Comparison of ENCODE assay signal across 1 cellular context in the genomic region with DNA sequence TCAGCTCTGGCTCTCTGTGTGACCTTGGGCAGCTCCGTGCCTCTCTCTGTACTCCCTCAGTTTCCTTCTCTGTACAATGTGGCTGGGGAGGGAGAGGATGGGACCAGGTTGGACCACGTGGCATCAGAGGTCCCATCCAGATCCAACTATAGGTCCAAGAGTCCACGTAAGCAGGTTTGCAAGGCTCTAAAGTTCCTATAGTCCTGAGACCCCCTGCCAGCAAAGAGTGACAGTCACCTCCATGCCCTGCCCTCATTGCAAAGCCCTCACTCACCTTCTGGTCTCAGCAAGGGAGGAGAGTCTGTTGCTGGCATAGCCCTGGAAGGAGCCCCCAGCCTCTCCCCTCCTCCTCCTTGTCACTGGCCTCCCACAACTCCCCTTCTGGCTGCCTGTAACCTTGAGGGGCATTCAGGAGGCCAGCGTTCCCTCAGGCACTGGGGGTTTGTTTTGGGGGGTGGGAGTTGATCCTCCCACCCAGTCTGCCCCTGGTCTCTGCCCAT.
TF ChIP-seq lines count a peak whose summit lies in the region.

No MANE protein-coding gene starts in this region.

TF ChIP-seq in HepG2, 621 proteins besides CTCF, POLR2A, EP300 and RAD21 (continued from another document and continues in another):
- no peak for TF ChIP-seq ESRRA (CRISPR knock-in tag; IDR thresholded peaks at IDR 0.05; ENCODE audit: low read depth)
- TF ChIP-seq, protein P1, sequence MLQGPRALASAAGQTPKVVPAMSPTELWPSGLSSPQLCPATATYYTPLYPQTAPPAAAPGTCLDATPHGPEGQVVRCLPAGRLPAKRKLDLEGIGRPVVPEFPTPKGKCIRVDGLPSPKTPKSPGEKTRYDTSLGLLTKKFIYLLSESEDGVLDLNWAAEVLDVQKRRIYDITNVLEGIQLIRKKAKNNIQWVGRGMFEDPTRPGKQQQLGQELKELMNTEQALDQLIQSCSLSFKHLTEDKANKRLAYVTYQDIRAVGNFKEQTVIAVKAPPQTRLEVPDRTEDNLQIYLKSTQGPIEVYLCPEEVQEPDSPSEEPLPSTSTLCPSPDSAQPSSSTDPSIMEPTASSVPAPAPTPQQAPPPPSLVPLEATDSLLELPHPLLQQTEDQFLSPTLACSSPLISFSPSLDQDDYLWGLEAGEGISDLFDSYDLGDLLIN (CRISPR knock-in tag; IDR thresholded peaks at IDR 0.05; ENCODE audit: borderline replicate concordance), result no peak
- TF ChIP-seq ZNF709 (CRISPR knock-in tag; IDR thresholded peaks at IDR 0.05), result peak; percentile 41; the same call in 1 of the 2 replicates
- TF ChIP-seq DNMT1 (CRISPR knock-in tag; IDR thresholded peaks at IDR 0.05), result no peak
- TF ChIP-seq, protein P2, sequence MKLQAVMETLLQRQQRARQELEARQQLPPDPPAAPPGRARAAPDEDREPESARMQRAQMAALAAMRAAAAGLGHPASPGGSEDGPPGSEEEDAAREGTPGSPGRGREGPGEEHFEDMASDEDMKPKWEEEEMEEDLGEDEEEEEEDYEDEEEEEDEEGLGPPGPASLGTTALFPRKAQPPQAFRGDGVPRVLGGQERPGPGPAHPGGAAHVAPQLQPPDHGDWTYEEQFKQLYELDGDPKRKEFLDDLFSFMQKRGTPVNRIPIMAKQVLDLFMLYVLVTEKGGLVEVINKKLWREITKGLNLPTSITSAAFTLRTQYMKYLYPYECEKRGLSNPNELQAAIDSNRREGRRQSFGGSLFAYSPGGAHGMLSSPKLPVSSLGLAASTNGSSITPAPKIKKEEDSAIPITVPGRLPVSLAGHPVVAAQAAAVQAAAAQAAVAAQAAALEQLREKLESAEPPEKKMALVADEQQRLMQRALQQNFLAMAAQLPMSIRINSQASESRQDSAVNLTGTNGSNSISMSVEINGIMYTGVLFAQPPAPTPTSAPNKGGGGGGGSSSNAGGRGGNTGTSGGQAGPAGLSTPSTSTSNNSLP (IDR thresholded peaks at IDR 0.05; ENCODE audit: low read depth, low read length), result no peak
- TF ChIP-seq SRSF4 (IDR thresholded peaks at IDR 0.05; ENCODE audit: low read depth, low read length, poor library complexity, severe bottlenecking), result no peak
- TF ChIP-seq ZNF7 (CRISPR knock-in tag; IDR thresholded peaks at IDR 0.05), result no peak
- TF ChIP-seq FLYWCH1 (CRISPR knock-in tag; IDR thresholded peaks at IDR 0.05), result no peak
- no peak for TF ChIP-seq ZNF749 (CRISPR knock-in tag; IDR thresholded peaks at IDR 0.05; ENCODE audit: borderline replicate concordance)
- TF ChIP-seq SMAD9 (CRISPR knock-in tag; IDR thresholded peaks at IDR 0.05), result no peak
- no peak for TF ChIP-seq PITX1 (CRISPR knock-in tag; IDR thresholded peaks at IDR 0.05)
- no peak for TF ChIP-seq ZNF225 (CRISPR knock-in tag; IDR thresholded peaks at IDR 0.05)
- TF ChIP-seq ZNF549 (CRISPR knock-in tag; IDR thresholded peaks at IDR 0.05), result no peak
- TF ChIP-seq, protein P3, sequence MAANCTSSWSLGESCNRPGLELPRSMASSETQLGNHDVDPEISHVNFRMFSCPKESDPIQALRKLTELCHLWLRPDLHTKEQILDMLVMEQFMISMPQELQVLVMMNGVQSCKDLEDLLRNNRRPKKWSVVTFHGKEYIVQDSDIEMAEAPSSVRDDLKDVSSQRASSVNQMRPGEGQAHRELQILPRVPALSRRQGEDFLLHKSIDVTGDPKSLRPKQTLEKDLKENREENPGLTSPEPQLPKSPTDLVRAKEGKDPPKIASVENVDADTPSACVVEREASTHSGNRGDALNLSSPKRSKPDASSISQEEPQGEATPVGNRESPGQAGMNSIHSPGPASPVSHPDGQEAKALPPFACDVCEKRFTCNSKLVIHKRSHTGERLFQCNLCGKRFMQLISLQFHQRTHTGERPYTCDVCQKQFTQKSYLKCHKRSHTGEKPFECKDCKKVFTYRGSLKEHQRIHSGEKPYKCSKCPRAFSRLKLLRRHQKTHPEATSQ (CRISPR knock-in tag; IDR thresholded peaks at IDR 0.05; ENCODE audit: borderline replicate concordance), result no peak
- no peak for TF ChIP-seq ERF (CRISPR knock-in tag; IDR thresholded peaks at IDR 0.05)
- TF ChIP-seq ZNF180 (CRISPR knock-in tag; IDR thresholded peaks at IDR 0.05; ENCODE audit: borderline replicate concordance, low read depth), result no peak
- TF ChIP-seq NR2F2 (IDR thresholded peaks at IDR 0.05; ENCODE audit: borderline replicate concordance, low read depth), result 0 out of 2 replicates have a peak, but pooled peaks have one; percentile 17
- TF ChIP-seq, protein P4, sequence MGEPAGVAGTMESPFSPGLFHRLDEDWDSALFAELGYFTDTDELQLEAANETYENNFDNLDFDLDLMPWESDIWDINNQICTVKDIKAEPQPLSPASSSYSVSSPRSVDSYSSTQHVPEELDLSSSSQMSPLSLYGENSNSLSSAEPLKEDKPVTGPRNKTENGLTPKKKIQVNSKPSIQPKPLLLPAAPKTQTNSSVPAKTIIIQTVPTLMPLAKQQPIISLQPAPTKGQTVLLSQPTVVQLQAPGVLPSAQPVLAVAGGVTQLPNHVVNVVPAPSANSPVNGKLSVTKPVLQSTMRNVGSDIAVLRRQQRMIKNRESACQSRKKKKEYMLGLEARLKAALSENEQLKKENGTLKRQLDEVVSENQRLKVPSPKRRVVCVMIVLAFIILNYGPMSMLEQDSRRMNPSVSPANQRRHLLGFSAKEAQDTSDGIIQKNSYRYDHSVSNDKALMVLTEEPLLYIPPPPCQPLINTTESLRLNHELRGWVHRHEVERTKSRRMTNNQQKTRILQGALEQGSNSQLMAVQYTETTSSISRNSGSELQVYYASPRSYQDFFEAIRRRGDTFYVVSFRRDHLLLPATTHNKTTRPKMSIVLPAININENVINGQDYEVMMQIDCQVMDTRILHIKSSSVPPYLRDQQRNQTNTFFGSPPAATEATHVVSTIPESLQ (CRISPR knock-in tag; conservative IDR thresholded peaks at IDR 0.05), result no peak
- no peak for TF ChIP-seq CBX1 (IDR thresholded peaks at IDR 0.05; ENCODE audit: low read depth)
- TF ChIP-seq ZNF546 (CRISPR knock-in tag; conservative IDR thresholded peaks at IDR 0.05), result no peak
- TF ChIP-seq KMT2A (CRISPR knock-in tag; IDR thresholded peaks at IDR 0.05), result no peak
- no peak for TF ChIP-seq SOX5 (CRISPR knock-in tag; IDR thresholded peaks at IDR 0.05; ENCODE audit: borderline replicate concordance)
- no peak for TF ChIP-seq ZNF382 (CRISPR knock-in tag; IDR thresholded peaks at IDR 0.05; ENCODE audit: borderline replicate concordance)
- peak; percentile 60; the same call in 1 of the 2 replicates for TF ChIP-seq YEATS4 (CRISPR knock-in tag; IDR thresholded peaks at IDR 0.05; ENCODE audit: borderline replicate concordance)
- TF ChIP-seq SAP130 (CRISPR knock-in tag; IDR thresholded peaks at IDR 0.05; ENCODE audit: low read depth), result no peak
- TF ChIP-seq, protein P5, sequence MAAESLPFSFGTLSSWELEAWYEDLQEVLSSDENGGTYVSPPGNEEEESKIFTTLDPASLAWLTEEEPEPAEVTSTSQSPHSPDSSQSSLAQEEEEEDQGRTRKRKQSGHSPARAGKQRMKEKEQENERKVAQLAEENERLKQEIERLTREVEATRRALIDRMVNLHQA (CRISPR knock-in tag; IDR thresholded peaks at IDR 0.05), result no peak
- TF ChIP-seq ZNF329 (CRISPR knock-in tag; IDR thresholded peaks at IDR 0.05; ENCODE audit: low read depth), result no peak
- no peak for TF ChIP-seq RFX5 (IDR thresholded peaks at IDR 0.05; ENCODE audit: low read depth, low read length)
- TF ChIP-seq, protein P6, sequence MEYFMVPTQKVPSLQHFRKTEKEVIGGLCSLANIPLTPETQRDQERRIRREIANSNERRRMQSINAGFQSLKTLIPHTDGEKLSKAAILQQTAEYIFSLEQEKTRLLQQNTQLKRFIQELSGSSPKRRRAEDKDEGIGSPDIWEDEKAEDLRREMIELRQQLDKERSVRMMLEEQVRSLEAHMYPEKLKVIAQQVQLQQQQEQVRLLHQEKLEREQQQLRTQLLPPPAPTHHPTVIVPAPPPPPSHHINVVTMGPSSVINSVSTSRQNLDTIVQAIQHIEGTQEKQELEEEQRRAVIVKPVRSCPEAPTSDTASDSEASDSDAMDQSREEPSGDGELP (IDR thresholded peaks at IDR 0.05; ENCODE audit: borderline replicate concordance, low read depth), result no peak
- no peak for TF ChIP-seq KLF12 (CRISPR knock-in tag; IDR thresholded peaks at IDR 0.05; ENCODE audit: borderline replicate concordance)
- no peak for TF ChIP-seq ZNF629 (CRISPR knock-in tag; conservative IDR thresholded peaks at IDR 0.05)
- no peak for TF ChIP-seq MTA3 (CRISPR knock-in tag; IDR thresholded peaks at IDR 0.05)
- TF ChIP-seq ZNF253 (CRISPR knock-in tag; IDR thresholded peaks at IDR 0.05; ENCODE audit: borderline replicate concordance), result no peak
- 0 out of 2 replicates have a peak, but pooled peaks have one; percentile 10 for TF ChIP-seq NFE2L1 (CRISPR knock-in tag; IDR thresholded peaks at IDR 0.05; ENCODE audit: borderline replicate concordance)
- TF ChIP-seq ZNF605 (CRISPR knock-in tag; IDR thresholded peaks at IDR 0.05), result no peak; the same call in 1 of the 2 replicates
- TF ChIP-seq, protein P7, sequence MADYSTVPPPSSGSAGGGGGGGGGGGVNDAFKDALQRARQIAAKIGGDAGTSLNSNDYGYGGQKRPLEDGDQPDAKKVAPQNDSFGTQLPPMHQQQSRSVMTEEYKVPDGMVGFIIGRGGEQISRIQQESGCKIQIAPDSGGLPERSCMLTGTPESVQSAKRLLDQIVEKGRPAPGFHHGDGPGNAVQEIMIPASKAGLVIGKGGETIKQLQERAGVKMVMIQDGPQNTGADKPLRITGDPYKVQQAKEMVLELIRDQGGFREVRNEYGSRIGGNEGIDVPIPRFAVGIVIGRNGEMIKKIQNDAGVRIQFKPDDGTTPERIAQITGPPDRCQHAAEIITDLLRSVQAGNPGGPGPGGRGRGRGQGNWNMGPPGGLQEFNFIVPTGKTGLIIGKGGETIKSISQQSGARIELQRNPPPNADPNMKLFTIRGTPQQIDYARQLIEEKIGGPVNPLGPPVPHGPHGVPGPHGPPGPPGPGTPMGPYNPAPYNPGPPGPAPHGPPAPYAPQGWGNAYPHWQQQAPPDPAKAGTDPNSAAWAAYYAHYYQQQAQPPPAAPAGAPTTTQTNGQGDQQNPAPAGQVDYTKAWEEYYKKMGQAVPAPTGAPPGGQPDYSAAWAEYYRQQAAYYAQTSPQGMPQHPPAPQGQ (CRISPR knock-in tag; IDR thresholded peaks at IDR 0.05; ENCODE audit: borderline replicate concordance), result no peak
- no peak for TF ChIP-seq DMAP1 (CRISPR knock-in tag; IDR thresholded peaks at IDR 0.05)
- no peak for TF ChIP-seq TP53 (CRISPR knock-in tag; conservative IDR thresholded peaks at IDR 0.05)
- no peak for TF ChIP-seq GABPA (IDR thresholded peaks at IDR 0.05; ENCODE audit: low read depth, low read length)
- TF ChIP-seq GABPA (CRISPR knock-in tag; IDR thresholded peaks at IDR 0.05; ENCODE audit: low read depth), result no peak
- TF ChIP-seq SMAD3 (CRISPR knock-in tag; IDR thresholded peaks at IDR 0.05), result no peak
- no peak for TF ChIP-seq ZNF552 (CRISPR knock-in tag; IDR thresholded peaks at IDR 0.05; ENCODE audit: borderline replicate concordance)
- 0 out of 2 replicates have a peak, but pooled peaks have one; percentile 54 for TF ChIP-seq ZFYVE20 (CRISPR knock-in tag; IDR thresholded peaks at IDR 0.05; ENCODE audit: borderline replicate concordance, low read depth)
- TF ChIP-seq, protein P8, sequence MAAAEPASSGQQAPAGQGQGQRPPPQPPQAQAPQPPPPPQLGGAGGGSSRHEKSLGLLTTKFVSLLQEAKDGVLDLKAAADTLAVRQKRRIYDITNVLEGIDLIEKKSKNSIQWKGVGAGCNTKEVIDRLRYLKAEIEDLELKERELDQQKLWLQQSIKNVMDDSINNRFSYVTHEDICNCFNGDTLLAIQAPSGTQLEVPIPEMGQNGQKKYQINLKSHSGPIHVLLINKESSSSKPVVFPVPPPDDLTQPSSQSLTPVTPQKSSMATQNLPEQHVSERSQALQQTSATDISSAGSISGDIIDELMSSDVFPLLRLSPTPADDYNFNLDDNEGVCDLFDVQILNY (CRISPR knock-in tag; conservative IDR thresholded peaks at IDR 0.05), result no peak
- no peak for TF ChIP-seq HNRNPL (IDR thresholded peaks at IDR 0.05; ENCODE audit: low read depth, low read length)
- peak; percentile 16; the same call in 1 of the 2 replicates for TF ChIP-seq ZMYM3 (CRISPR knock-in tag; IDR thresholded peaks at IDR 0.05)
- TF ChIP-seq RXRA (CRISPR knock-in tag; IDR thresholded peaks at IDR 0.05), result no peak
- no peak for TF ChIP-seq ZC3H13 (CRISPR knock-in tag; IDR thresholded peaks at IDR 0.05)
- TF ChIP-seq, protein P9, sequence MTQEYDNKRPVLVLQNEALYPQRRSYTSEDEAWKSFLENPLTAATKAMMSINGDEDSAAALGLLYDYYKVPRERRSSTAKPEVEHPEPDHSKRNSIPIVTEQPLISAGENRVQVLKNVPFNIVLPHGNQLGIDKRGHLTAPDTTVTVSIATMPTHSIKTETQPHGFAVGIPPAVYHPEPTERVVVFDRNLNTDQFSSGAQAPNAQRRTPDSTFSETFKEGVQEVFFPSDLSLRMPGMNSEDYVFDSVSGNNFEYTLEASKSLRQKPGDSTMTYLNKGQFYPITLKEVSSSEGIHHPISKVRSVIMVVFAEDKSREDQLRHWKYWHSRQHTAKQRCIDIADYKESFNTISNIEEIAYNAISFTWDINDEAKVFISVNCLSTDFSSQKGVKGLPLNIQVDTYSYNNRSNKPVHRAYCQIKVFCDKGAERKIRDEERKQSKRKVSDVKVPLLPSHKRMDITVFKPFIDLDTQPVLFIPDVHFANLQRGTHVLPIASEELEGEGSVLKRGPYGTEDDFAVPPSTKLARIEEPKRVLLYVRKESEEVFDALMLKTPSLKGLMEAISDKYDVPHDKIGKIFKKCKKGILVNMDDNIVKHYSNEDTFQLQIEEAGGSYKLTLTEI (CRISPR knock-in tag; conservative IDR thresholded peaks at IDR 0.05), result no peak
- no peak for TF ChIP-seq RCOR2 (CRISPR knock-in tag; IDR thresholded peaks at IDR 0.05)
- TF ChIP-seq, protein P10, sequence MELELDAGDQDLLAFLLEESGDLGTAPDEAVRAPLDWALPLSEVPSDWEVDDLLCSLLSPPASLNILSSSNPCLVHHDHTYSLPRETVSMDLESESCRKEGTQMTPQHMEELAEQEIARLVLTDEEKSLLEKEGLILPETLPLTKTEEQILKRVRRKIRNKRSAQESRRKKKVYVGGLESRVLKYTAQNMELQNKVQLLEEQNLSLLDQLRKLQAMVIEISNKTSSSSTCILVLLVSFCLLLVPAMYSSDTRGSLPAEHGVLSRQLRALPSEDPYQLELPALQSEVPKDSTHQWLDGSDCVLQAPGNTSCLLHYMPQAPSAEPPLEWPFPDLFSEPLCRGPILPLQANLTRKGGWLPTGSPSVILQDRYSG (CRISPR knock-in tag; IDR thresholded peaks at IDR 0.05), result no peak
- TF ChIP-seq, protein P11, sequence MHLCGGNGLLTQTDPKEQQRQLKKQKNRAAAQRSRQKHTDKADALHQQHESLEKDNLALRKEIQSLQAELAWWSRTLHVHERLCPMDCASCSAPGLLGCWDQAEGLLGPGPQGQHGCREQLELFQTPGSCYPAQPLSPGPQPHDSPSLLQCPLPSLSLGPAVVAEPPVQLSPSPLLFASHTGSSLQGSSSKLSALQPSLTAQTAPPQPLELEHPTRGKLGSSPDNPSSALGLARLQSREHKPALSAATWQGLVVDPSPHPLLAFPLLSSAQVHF (CRISPR knock-in tag; IDR thresholded peaks at IDR 0.05), result no peak
- peak; percentile 11; the same call in 1 of the 2 replicates for TF ChIP-seq SALL1 (CRISPR knock-in tag; IDR thresholded peaks at IDR 0.05)
- no peak for TF ChIP-seq ZNF44 (CRISPR knock-in tag; IDR thresholded peaks at IDR 0.05)
- TF ChIP-seq ZNF235 (CRISPR knock-in tag; IDR thresholded peaks at IDR 0.05; ENCODE audit: borderline replicate concordance), result no peak
